Comparison of ENCODE assay signal across 1 cellular context in genomic region chr3:32455609-32456428, GRCh38.
TF ChIP-seq lines count a peak whose summit lies in the region.

No MANE protein-coding gene starts in this region.

TF ChIP-seq in H1, 55 proteins besides CTCF, POLR2A, EP300 and RAD21 (continued from another document):
- TF ChIP-seq NRF1 (IDR thresholded peaks at IDR 0.05; ENCODE audit: low read depth, low read length): no peak
- no peak for TF ChIP-seq KDM4A (IDR thresholded peaks at IDR 0.05; ENCODE audit: low read depth, low read length, severe bottlenecking)
- TF ChIP-seq, protein P1, sequence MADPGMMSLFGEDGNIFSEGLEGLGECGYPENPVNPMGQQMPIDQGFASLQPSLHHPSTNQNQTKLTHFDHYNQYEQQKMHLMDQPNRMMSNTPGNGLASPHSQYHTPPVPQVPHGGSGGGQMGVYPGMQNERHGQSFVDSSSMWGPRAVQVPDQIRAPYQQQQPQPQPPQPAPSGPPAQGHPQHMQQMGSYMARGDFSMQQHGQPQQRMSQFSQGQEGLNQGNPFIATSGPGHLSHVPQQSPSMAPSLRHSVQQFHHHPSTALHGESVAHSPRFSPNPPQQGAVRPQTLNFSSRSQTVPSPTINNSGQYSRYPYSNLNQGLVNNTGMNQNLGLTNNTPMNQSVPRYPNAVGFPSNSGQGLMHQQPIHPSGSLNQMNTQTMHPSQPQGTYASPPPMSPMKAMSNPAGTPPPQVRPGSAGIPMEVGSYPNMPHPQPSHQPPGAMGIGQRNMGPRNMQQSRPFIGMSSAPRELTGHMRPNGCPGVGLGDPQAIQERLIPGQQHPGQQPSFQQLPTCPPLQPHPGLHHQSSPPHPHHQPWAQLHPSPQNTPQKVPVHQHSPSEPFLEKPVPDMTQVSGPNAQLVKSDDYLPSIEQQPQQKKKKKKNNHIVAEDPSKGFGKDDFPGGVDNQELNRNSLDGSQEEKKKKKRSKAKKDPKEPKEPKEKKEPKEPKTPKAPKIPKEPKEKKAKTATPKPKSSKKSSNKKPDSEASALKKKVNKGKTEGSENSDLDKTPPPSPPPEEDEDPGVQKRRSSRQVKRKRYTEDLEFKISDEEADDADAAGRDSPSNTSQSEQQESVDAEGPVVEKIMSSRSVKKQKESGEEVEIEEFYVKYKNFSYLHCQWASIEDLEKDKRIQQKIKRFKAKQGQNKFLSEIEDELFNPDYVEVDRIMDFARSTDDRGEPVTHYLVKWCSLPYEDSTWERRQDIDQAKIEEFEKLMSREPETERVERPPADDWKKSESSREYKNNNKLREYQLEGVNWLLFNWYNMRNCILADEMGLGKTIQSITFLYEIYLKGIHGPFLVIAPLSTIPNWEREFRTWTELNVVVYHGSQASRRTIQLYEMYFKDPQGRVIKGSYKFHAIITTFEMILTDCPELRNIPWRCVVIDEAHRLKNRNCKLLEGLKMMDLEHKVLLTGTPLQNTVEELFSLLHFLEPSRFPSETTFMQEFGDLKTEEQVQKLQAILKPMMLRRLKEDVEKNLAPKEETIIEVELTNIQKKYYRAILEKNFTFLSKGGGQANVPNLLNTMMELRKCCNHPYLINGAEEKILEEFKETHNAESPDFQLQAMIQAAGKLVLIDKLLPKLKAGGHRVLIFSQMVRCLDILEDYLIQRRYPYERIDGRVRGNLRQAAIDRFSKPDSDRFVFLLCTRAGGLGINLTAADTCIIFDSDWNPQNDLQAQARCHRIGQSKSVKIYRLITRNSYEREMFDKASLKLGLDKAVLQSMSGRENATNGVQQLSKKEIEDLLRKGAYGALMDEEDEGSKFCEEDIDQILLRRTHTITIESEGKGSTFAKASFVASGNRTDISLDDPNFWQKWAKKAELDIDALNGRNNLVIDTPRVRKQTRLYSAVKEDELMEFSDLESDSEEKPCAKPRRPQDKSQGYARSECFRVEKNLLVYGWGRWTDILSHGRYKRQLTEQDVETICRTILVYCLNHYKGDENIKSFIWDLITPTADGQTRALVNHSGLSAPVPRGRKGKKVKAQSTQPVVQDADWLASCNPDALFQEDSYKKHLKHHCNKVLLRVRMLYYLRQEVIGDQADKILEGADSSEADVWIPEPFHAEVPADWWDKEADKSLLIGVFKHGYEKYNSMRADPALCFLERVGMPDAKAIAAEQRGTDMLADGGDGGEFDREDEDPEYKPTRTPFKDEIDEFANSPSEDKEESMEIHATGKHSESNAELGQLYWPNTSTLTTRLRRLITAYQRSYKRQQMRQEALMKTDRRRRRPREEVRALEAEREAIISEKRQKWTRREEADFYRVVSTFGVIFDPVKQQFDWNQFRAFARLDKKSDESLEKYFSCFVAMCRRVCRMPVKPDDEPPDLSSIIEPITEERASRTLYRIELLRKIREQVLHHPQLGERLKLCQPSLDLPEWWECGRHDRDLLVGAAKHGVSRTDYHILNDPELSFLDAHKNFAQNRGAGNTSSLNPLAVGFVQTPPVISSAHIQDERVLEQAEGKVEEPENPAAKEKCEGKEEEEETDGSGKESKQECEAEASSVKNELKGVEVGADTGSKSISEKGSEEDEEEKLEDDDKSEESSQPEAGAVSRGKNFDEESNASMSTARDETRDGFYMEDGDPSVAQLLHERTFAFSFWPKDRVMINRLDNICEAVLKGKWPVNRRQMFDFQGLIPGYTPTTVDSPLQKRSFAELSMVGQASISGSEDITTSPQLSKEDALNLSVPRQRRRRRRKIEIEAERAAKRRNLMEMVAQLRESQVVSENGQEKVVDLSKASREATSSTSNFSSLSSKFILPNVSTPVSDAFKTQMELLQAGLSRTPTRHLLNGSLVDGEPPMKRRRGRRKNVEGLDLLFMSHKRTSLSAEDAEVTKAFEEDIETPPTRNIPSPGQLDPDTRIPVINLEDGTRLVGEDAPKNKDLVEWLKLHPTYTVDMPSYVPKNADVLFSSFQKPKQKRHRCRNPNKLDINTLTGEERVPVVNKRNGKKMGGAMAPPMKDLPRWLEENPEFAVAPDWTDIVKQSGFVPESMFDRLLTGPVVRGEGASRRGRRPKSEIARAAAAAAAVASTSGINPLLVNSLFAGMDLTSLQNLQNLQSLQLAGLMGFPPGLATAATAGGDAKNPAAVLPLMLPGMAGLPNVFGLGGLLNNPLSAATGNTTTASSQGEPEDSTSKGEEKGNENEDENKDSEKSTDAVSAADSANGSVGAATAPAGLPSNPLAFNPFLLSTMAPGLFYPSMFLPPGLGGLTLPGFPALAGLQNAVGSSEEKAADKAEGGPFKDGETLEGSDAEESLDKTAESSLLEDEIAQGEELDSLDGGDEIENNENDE (IDR thresholded peaks at IDR 0.05; ENCODE audit: insufficient replicate concordance, low read length): no peak
- no peak for TF ChIP-seq POU5F1 (IDR thresholded peaks at IDR 0.05; ENCODE audit: low read depth, low read length)
- TF ChIP-seq TEAD4 (IDR thresholded peaks at IDR 0.05; ENCODE audit: low read depth, low read length): no peak
- TF ChIP-seq SAP30 (IDR thresholded peaks at IDR 0.05; ENCODE audit: insufficient read depth, insufficient replicate concordance, low read length): no peak
- no peak for TF ChIP-seq BRCA1 (IDR thresholded peaks at IDR 0.05; ENCODE audit: low read depth, low read length)
- no peak for TF ChIP-seq KDM5A (IDR thresholded peaks at IDR 0.05; ENCODE audit: low read length)
- no peak for TF ChIP-seq BCL11A (IDR thresholded peaks at IDR 0.05; ENCODE audit: low read depth in 2 of 2, low read length in 2 of 2)
- TF ChIP-seq SIRT6 (IDR thresholded peaks at IDR 0.05; ENCODE audit: low read length): no peak
- TF ChIP-seq ZNF274 (IDR thresholded peaks at IDR 0.05; ENCODE audit: borderline replicate concordance, extremely low read depth, low read length): no peak
- no peak for TF ChIP-seq TAF1 (IDR thresholded peaks at IDR 0.05; ENCODE audit: low read depth, low read length)
- no peak for TF ChIP-seq GTF2F1 (IDR thresholded peaks at IDR 0.05; ENCODE audit: borderline replicate concordance, low read depth, low read length)
